Comparison of ENCODE assay signal across 2 cellular contexts in the genomic region with DNA sequence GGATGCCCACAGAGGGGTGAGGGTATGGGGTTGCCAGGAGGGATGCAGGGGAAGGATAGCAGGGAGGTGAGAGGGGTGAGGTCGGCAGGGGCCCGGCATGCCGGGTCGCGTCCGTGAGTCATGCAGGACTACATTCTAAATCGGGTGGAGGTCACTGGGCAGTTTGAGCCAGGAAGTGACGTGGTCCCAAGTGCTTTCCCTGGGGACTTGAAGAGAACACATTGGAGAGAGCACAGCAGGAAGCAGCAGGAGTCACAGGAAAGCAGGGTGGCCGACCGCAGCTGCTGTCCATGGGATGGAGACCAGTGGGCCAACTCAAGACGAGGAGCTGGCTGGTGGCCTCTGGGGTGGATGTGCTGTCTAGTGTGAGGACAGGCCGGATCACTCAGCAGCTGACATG.
TF ChIP-seq lines count a peak whose summit lies in the region.

No MANE protein-coding gene starts in this region.

TF ChIP-seq in IMR-90, 13 proteins besides CTCF, POLR2A, EP300 and RAD21 (continued from another document):
- TF ChIP-seq SMC3 (IDR thresholded peaks at IDR 0.05; ENCODE audit: low read depth, low read length) (no peak), NFE2L2 (IDR thresholded peaks at IDR 0.05; ENCODE audit: low read depth, low read length) (no peak), RFX5 (IDR thresholded peaks at IDR 0.05; ENCODE audit: low read depth, low read length) (no peak), MXI1 (IDR thresholded peaks at IDR 0.05; ENCODE audit: borderline replicate concordance, low read depth, low read length) (no peak), FOS (IDR thresholded peaks at IDR 0.05; ENCODE audit: low read depth, low read length) (no peak), RCOR1 (IDR thresholded peaks at IDR 0.05; ENCODE audit: insufficient replicate concordance, low read length) (no peak), BHLHE40 (IDR thresholded peaks at IDR 0.05; ENCODE audit: low read depth, low read length) (no peak), MAZ (IDR thresholded peaks at IDR 0.05; ENCODE audit: borderline replicate concordance, low read depth, low read length) (no peak), CHD1 (IDR thresholded peaks at IDR 0.05; ENCODE audit: low read depth, low read length) (no peak)
- TF ChIP-seq, protein P1, sequence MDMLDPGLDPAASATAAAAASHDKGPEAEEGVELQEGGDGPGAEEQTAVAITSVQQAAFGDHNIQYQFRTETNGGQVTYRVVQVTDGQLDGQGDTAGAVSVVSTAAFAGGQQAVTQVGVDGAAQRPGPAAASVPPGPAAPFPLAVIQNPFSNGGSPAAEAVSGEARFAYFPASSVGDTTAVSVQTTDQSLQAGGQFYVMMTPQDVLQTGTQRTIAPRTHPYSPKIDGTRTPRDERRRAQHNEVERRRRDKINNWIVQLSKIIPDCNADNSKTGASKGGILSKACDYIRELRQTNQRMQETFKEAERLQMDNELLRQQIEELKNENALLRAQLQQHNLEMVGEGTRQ (IDR thresholded peaks at IDR 0.05; ENCODE audit: low read depth, low read length), result no peak
- TF ChIP-seq, protein P2, sequence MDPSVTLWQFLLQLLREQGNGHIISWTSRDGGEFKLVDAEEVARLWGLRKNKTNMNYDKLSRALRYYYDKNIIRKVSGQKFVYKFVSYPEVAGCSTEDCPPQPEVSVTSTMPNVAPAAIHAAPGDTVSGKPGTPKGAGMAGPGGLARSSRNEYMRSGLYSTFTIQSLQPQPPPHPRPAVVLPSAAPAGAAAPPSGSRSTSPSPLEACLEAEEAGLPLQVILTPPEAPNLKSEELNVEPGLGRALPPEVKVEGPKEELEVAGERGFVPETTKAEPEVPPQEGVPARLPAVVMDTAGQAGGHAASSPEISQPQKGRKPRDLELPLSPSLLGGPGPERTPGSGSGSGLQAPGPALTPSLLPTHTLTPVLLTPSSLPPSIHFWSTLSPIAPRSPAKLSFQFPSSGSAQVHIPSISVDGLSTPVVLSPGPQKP (IDR thresholded peaks at IDR 0.05; ENCODE audit: borderline replicate concordance, low read depth, low read length), result no peak

TF ChIP-seq in endothelial cell of umbilical vein, 7 proteins besides CTCF, POLR2A, EP300 and RAD21 (continued from another document):
- TF ChIP-seq POLR2AphosphoS5 (IDR thresholded peaks at IDR 0.05; ENCODE audit: insufficient read depth, low read depth, low read length) (no peak), FOS (IDR thresholded peaks at IDR 0.05; ENCODE audit: borderline replicate concordance, insufficient read depth, low read length) (peak; percentile 10)
TF ChIP-seq in endothelial cell of umbilical vein: peak in this region for 1.
